ENCODE assay signal across 8 cellular contexts in the genomic region with DNA sequence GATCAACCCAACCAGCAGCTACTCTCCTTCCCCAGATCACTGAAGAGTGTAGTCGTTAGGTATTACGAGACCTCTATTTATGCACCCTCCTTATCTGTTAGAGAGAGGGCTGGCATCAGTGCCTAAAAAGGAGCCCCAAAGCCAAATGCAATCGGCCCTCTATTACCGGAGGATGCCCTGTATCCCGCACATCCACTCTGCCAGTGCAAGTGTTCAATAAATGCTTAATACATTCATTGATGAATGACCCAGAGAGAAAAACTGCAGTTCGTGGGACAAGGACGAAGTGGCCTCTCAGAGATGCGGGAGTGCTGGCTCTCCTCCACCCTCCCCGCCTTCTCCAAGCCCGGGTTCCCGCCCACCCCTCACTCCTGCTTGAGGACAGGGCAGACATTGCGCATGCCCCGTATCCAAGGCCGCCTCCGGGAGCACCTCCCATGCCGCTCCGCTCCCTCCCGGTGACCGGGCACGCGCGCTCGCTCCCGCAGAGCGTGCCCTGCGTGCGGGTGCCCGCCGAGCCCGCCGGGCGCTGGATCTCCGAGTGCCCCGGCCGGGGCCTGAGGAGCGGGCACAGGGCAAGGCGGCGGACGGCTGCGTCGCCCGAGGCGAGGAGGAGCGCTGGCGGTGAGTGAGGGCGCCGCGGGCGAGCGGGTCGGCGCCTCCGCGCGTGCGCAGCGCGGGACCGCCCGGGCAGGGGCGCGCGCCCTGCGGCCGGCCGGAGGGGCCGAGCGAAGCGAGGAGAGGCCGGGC. TPM values are rescaled to one million over a fixed set of nuclear protein-coding genes. Genes with fewer than 3 reads are reported as not detected.
DNase-seq lines count a peak whose midpoint lies in the region; ATAC-seq and TF ChIP-seq lines count a peak whose summit lies in the region.

No MANE protein-coding gene starts in this region.

- peak; percentile 67 for DNase-seq in activated naive CD4-positive, alpha-beta T cell treated with anti-CD3 and anti-CD28 coated beads for 36 hours
- DNase-seq in activated naive CD4-positive, alpha-beta T cell treated with Interleukin-2 at 50 U/mL for 16 hours = no peak
- DNase-seq in NCI-H345 treated with DMSO at 0.1 percent for 48 hours (lab: John Stamatoyannopoulos, UW; ENCODE audit: unreplicated experiment) (peak; percentile 93), epithelial cell of esophagus (ENCODE audit: low read depth) (peak; percentile 90), mesenteric fat pad (ENCODE audit: low spot score) (peak; percentile 95)
- peak; percentile 52 to 64 for DNase-seq in activated CD4-positive, alpha-beta T cell treated with anti-CD3 and anti-CD28 coated beads, Interleukin-2, amount 50 U/mL, for 48 hours
- peak; percentile 10 for DNase-seq in stimulated activated CD8-positive, alpha-beta memory T cell treated with anti-CD3 and anti-CD28 coated beads, Interleukin-12 subunit alpha, Interleukin-12 subunit beta, amount 100 ng/mL, for 4 hours (ENCODE audit: low read depth)

- H3K4me3 Mint-ChIP-seq in activated naive CD4-positive, alpha-beta T cell treated with anti-CD3 and anti-CD28 coated beads for 36 hours = peak overlapping the region; percentile 73

- H3K27ac Mint-ChIP-seq in activated naive CD4-positive, alpha-beta T cell treated with anti-CD3 and anti-CD28 coated beads for 36 hours = peak overlapping the region; percentile 50

- CTCF ChIA-PET in activated naive CD4-positive, alpha-beta T cell treated with anti-CD3 and anti-CD28 coated beads for 36 hours (lab: Charles Lee) = no interaction called here

- ATAC-seq in HG03139 (IDR thresholded peaks at IDR 0.05; ENCODE audit: unreplicated experiment) = peak; percentile 67

- peak overlapping the region; percentile 72 for H3K4me3 ChIP-seq in epithelial cell of esophagus (ENCODE audit: low read length)

- no peaks in the 10 kb centered on the region for H3K9me3 Mint-ChIP-seq in activated naive CD4-positive, alpha-beta T cell treated with anti-CD3 and anti-CD28 coated beads for 36 hours

- intact Hi-C loops in activated naive CD4-positive, alpha-beta T cell treated with anti-CD3 and anti-CD28 coated beads for 36 hours (cut with micrococcal nuclease) = loop anchor here (5.0 to 10.0 kb wide), 4 partner anchors 1218 to 1894 kb away; a partner anchor contains a TSS

- peaks cover 21% of the 10 kb centered on the region for H3K4me1 Mint-ChIP-seq in activated naive CD4-positive, alpha-beta T cell treated with anti-CD3 and anti-CD28 coated beads for 36 hours (ENCODE audit: low read depth)

- peaks cover 2% of the 10 kb centered on the region for H3K36me3 Mint-ChIP-seq in activated naive CD4-positive, alpha-beta T cell treated with anti-CD3 and anti-CD28 coated beads for 36 hours (ENCODE audit: low read depth)

- peaks cover 25% of the 10 kb centered on the region for H3K27me3 Mint-ChIP-seq in activated naive CD4-positive, alpha-beta T cell treated with anti-CD3 and anti-CD28 coated beads for 36 hours (ENCODE audit: low read depth)

- TF ChIP-seq CTCF in epithelial cell of esophagus (IDR thresholded peaks at IDR 0.05; ENCODE audit: insufficient read depth, low read depth, low read length, missing control alignments) = no peak

RNA-seq across cellular contexts. Expression of a gene that starts 27.2 kb away (rescaled TPM):
- total RNA-seq in activated naive CD4-positive, alpha-beta T cell treated with anti-CD3 and anti-CD28 coated beads for 36 hours = 1 to 10 TPM; 7.2 to 8.2 TPM
- total RNA-seq in mesenteric fat pad = 20.7 TPM
